ENCODE assay signal across 12 cellular contexts in the genomic region with DNA sequence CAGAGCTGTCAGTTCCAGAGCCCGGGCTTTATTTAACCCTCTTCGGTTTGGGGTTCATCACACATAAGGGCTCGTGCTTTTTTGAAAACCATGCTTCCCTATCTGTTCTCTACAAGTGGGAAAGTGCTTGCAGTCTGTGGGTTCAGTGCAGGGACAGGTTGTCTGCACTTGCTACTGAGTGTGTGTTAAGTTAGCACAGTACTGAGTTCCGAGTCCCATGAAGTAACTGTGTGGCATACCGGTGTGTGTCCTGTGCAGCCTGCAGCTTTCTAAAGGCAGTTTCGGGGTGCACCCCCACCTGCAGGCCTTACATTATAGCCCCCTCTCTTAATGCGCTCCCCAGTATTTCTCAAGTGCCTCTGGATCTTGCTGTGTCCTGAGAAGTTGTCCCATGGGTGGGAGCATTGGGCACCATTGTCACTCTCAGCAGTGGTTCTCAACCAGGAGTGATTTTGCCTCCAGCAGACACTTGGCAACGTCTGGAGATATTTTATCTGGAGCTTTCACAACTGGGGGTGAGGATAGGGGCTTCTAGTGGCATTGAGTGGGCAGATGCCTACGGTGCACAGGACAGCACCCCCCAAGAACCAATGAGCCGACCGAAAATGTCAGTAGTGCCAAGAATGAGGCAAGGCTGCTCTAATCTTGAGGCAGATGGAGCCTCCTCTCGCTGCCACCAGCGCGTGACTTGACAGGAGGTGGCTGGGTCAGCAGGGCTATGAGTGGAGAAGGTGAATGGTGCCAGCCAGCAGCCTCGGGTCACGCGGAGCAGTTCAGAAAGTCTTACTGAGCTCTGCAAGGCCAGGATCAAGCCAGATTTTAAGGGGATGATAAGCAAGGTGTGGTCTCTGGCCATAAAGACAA.
A peak's percentile ranks its signal among the peaks of the same experiment; 100 is the strongest.
DNase-seq lines count a peak whose midpoint lies in the region; ATAC-seq and TF ChIP-seq lines count a peak whose summit lies in the region.
"Had no signal": no experiment of that assay in that cellular context is flagged by ENCODE, and none has a peak within 500 bp of the region (broad histone marks: within the 10 kb centered on the region; RNA-seq: fewer than 3 reads in every experiment).

No MANE protein-coding gene starts in this region.

- peak; percentile 1 for DNase-seq in activated naive CD4-positive, alpha-beta T cell treated with anti-CD3 and anti-CD28 coated beads for 36 hours
- no peak for DNase-seq in activated naive CD4-positive, alpha-beta T cell treated with Interleukin-2 at 50 U/mL for 16 hours
- DNase-seq in endodermal cell (peak; percentile 20), ovary (peak in 3 of 5 donors; percentile 3 to 17 (median 10)), aorta (peak; percentile 52 to 71), OCI-M2 (lab: John Stamatoyannopoulos, UW; ENCODE audit: unreplicated experiment) (no peak), NCI-H2171 (lab: John Stamatoyannopoulos, UW) (no peak), KG1 (lab: John Stamatoyannopoulos, UW) (no peak)
- DNase-seq: NCI-H1105, NCI-H510A treated with DMSO at 0.1 percent for 48 hours, retina had no signal

- CTCF ChIA-PET in activated naive CD4-positive, alpha-beta T cell treated with anti-CD3 and anti-CD28 coated beads for 36 hours (lab: Charles Lee) = no interaction called here

- ATAC-seq in aorta (ENCODE audit: low FRiP score) = no peak
- ATAC-seq: GM23338 had no signal

- no peak for TF ChIP-seq EP300 in ovary (IDR thresholded peaks at IDR 0.05)

- H3K4me3 ChIP-seq in endodermal cell (ENCODE audit: low read length) (no peak overlapping the region), ovary (no peak overlapping the region), aorta (ENCODE audit: low read length in 2 of 2) (no peak overlapping the region)
- H3K4me3 ChIP-seq: GM23338 had no signal

- TF ChIP-seq POLR2A in ovary (IDR thresholded peaks at IDR 0.05) = no peak

- no peaks in the 10 kb centered on the region for H3K27me3 Mint-ChIP-seq in activated naive CD4-positive, alpha-beta T cell treated with anti-CD3 and anti-CD28 coated beads for 36 hours (ENCODE audit: low read depth)
- no peaks in the 10 kb centered on the region for H3K27me3 Mint-ChIP-seq in endodermal cell (ENCODE audit: insufficient read depth)

- no peak overlapping the region for H3K9ac ChIP-seq in endodermal cell (ENCODE audit: extremely low read depth, low read length, poor library complexity, severe bottlenecking)

- H3K9me3 ChIP-seq in endodermal cell (ENCODE audit: control insufficient read depth, low read length) (no peaks in the 10 kb centered on the region), ovary (no peaks in the 10 kb centered on the region), aorta (ENCODE audit: control insufficient read depth, low read length) (no peaks in the 10 kb centered on the region)

- TF ChIP-seq CTCF in endodermal cell (conservative IDR thresholded peaks at IDR 0.05) (no peak), ovary (IDR thresholded peaks at IDR 0.05) (no peak)

- peaks cover 26% of the 10 kb centered on the region for H3K4me1 ChIP-seq in endodermal cell (ENCODE audit: control insufficient read depth, insufficient read depth, low read length)
- peaks cover 9% of the 10 kb centered on the region for H3K4me1 ChIP-seq in ovary (ENCODE audit: insufficient read depth)
- H3K4me1 ChIP-seq in aorta (ENCODE audit: control insufficient read depth in 1 of 2, insufficient read depth in 2 of 2, low read length in 2 of 2) = peaks cover 0 to 2% of the 10 kb centered on the region in 2 donors

- no peaks in the 10 kb centered on the region for H3K9me3 Mint-ChIP-seq in activated naive CD4-positive, alpha-beta T cell treated with anti-CD3 and anti-CD28 coated beads for 36 hours
- H3K9me3 Mint-ChIP-seq in endodermal cell = no peaks in the 10 kb centered on the region
- H3K9me3 Mint-ChIP-seq: GM23338 had no signal

- peaks cover 12% of the 10 kb centered on the region for H3K36me3 ChIP-seq in endodermal cell (ENCODE audit: control insufficient read depth, insufficient read depth, low read length)
- no peaks in the 10 kb centered on the region for H3K36me3 ChIP-seq in ovary
- no peaks in the 10 kb centered on the region for H3K36me3 ChIP-seq in aorta (ENCODE audit: control insufficient read depth in 1 of 2, insufficient read depth in 2 of 2, low read length in 1 of 2)

- intact Hi-C loops in activated naive CD4-positive, alpha-beta T cell treated with anti-CD3 and anti-CD28 coated beads for 36 hours (cut with micrococcal nuclease) = no loop called here
- intact Hi-C loops in ovary (cut with DNase I) (no loop called here), aorta (cut with DNase I) (no loop called here)

- H3K36me3 Mint-ChIP-seq in activated naive CD4-positive, alpha-beta T cell treated with anti-CD3 and anti-CD28 coated beads for 36 hours (ENCODE audit: low read depth) = no peaks in the 10 kb centered on the region
- peaks cover 5% of the 10 kb centered on the region for H3K36me3 Mint-ChIP-seq in endodermal cell (ENCODE audit: low read depth)

- peaks cover 34% of the 10 kb centered on the region for H3K4me1 Mint-ChIP-seq in activated naive CD4-positive, alpha-beta T cell treated with anti-CD3 and anti-CD28 coated beads for 36 hours (ENCODE audit: low read depth)
- peaks cover 32% of the 10 kb centered on the region for H3K4me1 Mint-ChIP-seq in endodermal cell
- H3K4me1 Mint-ChIP-seq: GM23338 had no signal

- H3K27me3 ChIP-seq in endodermal cell (ENCODE audit: control insufficient read depth, insufficient read depth, low read length, poor library complexity, severe bottlenecking) (no peaks in the 10 kb centered on the region), ovary (no peaks in the 10 kb centered on the region), aorta (ENCODE audit: control insufficient read depth in 1 of 2, insufficient read depth in 2 of 2, low read length in 1 of 2) (no peaks in the 10 kb centered on the region)

- 90 to 99% methylated on average over 12 to 17 of the region's 17 CpGs for WGBS in endodermal cell (ENCODE audit: insufficient coverage in 1 of 2, insufficient read length in 1 of 2), 2 experiments
- WGBS in ovary, 3 donors = 93 to 96% (median 95%) methylated on average over 17 of the region's 17 CpGs
- WGBS in aorta, 2 donors = 75 to 82% methylated on average over 17 of the region's 17 CpGs

- H3K27ac Mint-ChIP-seq in activated naive CD4-positive, alpha-beta T cell treated with anti-CD3 and anti-CD28 coated beads for 36 hours = no peak overlapping the region
- peak overlapping the region; percentile 55 for H3K27ac Mint-ChIP-seq in endodermal cell
- H3K27ac Mint-ChIP-seq: GM23338 had no signal

- H3K27ac ChIP-seq in endodermal cell (ENCODE audit: low read depth, low read length) (no peak overlapping the region), ovary (no peak overlapping the region), aorta (ENCODE audit: low read depth in 1 of 2, low read length in 2 of 2) (no peak overlapping the region)

- H3K4me3 Mint-ChIP-seq in activated naive CD4-positive, alpha-beta T cell treated with anti-CD3 and anti-CD28 coated beads for 36 hours = no peak overlapping the region
- H3K4me3 Mint-ChIP-seq in endodermal cell = no peak overlapping the region
- H3K4me3 Mint-ChIP-seq: GM23338 had no signal

Comparison
In these comparisons a context has a peak if more than half of its experiments do, and no peak if none do; other contexts are left out.
1. DNase-seq: peak in activated naive CD4-positive, alpha-beta T cell treated with anti-CD3 and anti-CD28 coated beads for 36 hours (single experiment), endodermal cell (single experiment), ovary (3 of 5) and aorta (2 of 2); none in activated naive CD4-positive, alpha-beta T cell treated with Interleukin-2 at 50 U/mL for 16 hours (single experiment), OCI-M2 (single experiment), NCI-H2171 (single experiment) and KG1 (single experiment).